Comparison of ENCODE assay signal across 26 cellular contexts in genomic region chr11:9777525-9777924, GRCh38.
"Had no signal": no experiment of that assay in that cellular context is flagged by ENCODE, and none has a peak within 500 bp of the region (broad histone marks: within the 10 kb centered on the region; RNA-seq: fewer than 3 reads in every experiment).

No MANE protein-coding gene starts in this region.

- H3K4me1 ChIP-seq: pancreas had no signal

- FAIRE-seq: bronchial epithelial cell, endometrium, pancreas, TTC549 had no signal

- H3K4me3 ChIP-seq: pancreas, psoas muscle, right atrium auricular region, tibial artery had no signal

- H3K27ac ChIP-seq: foreskin keratinocyte, pancreas, psoas muscle, right atrium auricular region, tibial artery had no signal

- H3K27me3 ChIP-seq: foreskin keratinocyte, pancreas, right atrium auricular region, tibial artery had no signal

- DNase-seq: activated B cell treated with CpG ODN at 0.5 μM for 24 hours; activated CD4-positive, alpha-beta T cell treated with anti-CD3 and anti-CD28 coated beads for 36 hours; activated CD4-positive, alpha-beta T cell treated with anti-CD3 and anti-CD28 coated beads, Interleukin-2, amount 50 U/mL, for 4 hours; activated CD8-positive, alpha-beta memory T cell treated with anti-CD3 and anti-CD28 coated beads, Interleukin-2, amount 50 U/mL, for 48 hours; activated naive CD4-positive, alpha-beta T cell treated with Interleukin-2 at 50 U/mL for 16 hours; activated naive CD8-positive, alpha-beta T cell treated with anti-CD3 and anti-CD28 coated beads, Interleukin-2, amount 10 ng/mL, durations not matched to agents 7 days and 5 days; activated T-cell treated with anti-CD3 and anti-CD28 coated beads, Interleukin-2, amount 50 U/mL, for 4 hours; amniotic stem cell; cerebellar nuclear complex; foreskin keratinocyte; immature natural killer cell; left ventricle myocardium superior; mammary epithelial cell; nephron progenitor cell; pancreas; psoas muscle; stimulated activated CD4-positive, alpha-beta T cell treated with anti-CD3 and anti-CD28 coated beads, Interleukin-12 subunit alpha, Interleukin-12 subunit beta, amount 100 ng/mL, for 4 hours; stimulated activated CD4-positive, alpha-beta T cell treated with anti-CD3 and anti-CD28 coated beads, Interleukin-4, amount 100 ng/mL, for 4 hours; stimulated activated naive CD8-positive, alpha-beta T cell treated with anti-CD3 and anti-CD28 coated beads, Interleukin-15, amount 100 ng/mL, for 72 hours; T-cell; tibial artery had no signal

- H3K4me1 Mint-ChIP-seq: activated B cell treated with CpG ODN at 0.5 μM for 24 hours; activated CD4-positive, alpha-beta T cell treated with anti-CD3 and anti-CD28 coated beads for 36 hours; activated naive CD8-positive, alpha-beta T cell treated with anti-CD3 and anti-CD28 coated beads, Interleukin-2, amount 10 ng/mL, durations not matched to agents 7 days and 5 days; immature natural killer cell; T-cell had no signal

- ATAC-seq: activated CD4-positive, alpha-beta T cell treated with anti-CD3 and anti-CD28 coated beads for 36 hours; activated T-cell treated with anti-CD3 and anti-CD28 coated beads, Interleukin-2, amount 50 U/mL, for 4 hours; foreskin keratinocyte; left ventricle myocardium superior; pancreas; psoas muscle; stimulated activated naive CD8-positive, alpha-beta T cell treated with anti-CD3 and anti-CD28 coated beads, Interleukin-15, amount 100 ng/mL, for 72 hours; T-cell had no signal

- H3K27ac Mint-ChIP-seq: activated B cell treated with CpG ODN at 0.5 μM for 24 hours; activated CD4-positive, alpha-beta T cell treated with anti-CD3 and anti-CD28 coated beads for 36 hours; activated naive CD8-positive, alpha-beta T cell treated with anti-CD3 and anti-CD28 coated beads, Interleukin-2, amount 10 ng/mL, durations not matched to agents 7 days and 5 days; activated T-helper 2 cell treated with anti-CD3 and anti-CD28 coated beads, Interferon-gamma antibody, Interleukin-2, Interleukin-4, amounts not matched to agents 10 μg/mL and 5 μg/mL and 100 μg/mL, durations not matched to agents 14 hours and 24 hours and 36 hours; immature natural killer cell; nephron progenitor cell had no signal

- H3K9me3 Mint-ChIP-seq: activated B cell treated with CpG ODN at 0.5 μM for 24 hours; activated naive CD8-positive, alpha-beta T cell treated with anti-CD3 and anti-CD28 coated beads, Interleukin-2, amount 10 ng/mL, durations not matched to agents 7 days and 5 days; activated T-cell treated with anti-CD3 and anti-CD28 coated beads, Interleukin-2, amount 50 U/mL, for 4 hours; activated T-helper 2 cell treated with anti-CD3 and anti-CD28 coated beads, Interferon-gamma antibody, Interleukin-2, Interleukin-4, amounts not matched to agents 10 μg/mL and 5 μg/mL and 100 μg/mL, durations not matched to agents 14 hours and 24 hours and 36 hours; immature natural killer cell; nephron progenitor cell; stimulated activated naive CD8-positive, alpha-beta T cell treated with anti-CD3 and anti-CD28 coated beads, Interleukin-15, amount 100 ng/mL, for 72 hours; T-cell had no signal

- H3K9me3 ChIP-seq: pancreas, psoas muscle, right atrium auricular region, tibial artery had no signal

- H3K27me3 Mint-ChIP-seq: activated B cell treated with CpG ODN at 0.5 μM for 24 hours; activated CD4-positive, alpha-beta T cell treated with anti-CD3 and anti-CD28 coated beads for 36 hours; activated naive CD8-positive, alpha-beta T cell treated with anti-CD3 and anti-CD28 coated beads, Interleukin-2, amount 10 ng/mL, durations not matched to agents 7 days and 5 days; stimulated activated naive CD8-positive, alpha-beta T cell treated with anti-CD3 and anti-CD28 coated beads, Interleukin-15, amount 100 ng/mL, for 72 hours; T-cell had no signal

- H3K4me3 Mint-ChIP-seq: activated B cell treated with CpG ODN at 0.5 μM for 24 hours; activated CD4-positive, alpha-beta T cell treated with anti-CD3 and anti-CD28 coated beads for 36 hours; activated naive CD8-positive, alpha-beta T cell treated with anti-CD3 and anti-CD28 coated beads, Interleukin-2, amount 10 ng/mL, durations not matched to agents 7 days and 5 days; activated T-cell treated with anti-CD3 and anti-CD28 coated beads, Interleukin-2, amount 50 U/mL, for 4 hours; immature natural killer cell; nephron progenitor cell; stimulated activated naive CD8-positive, alpha-beta T cell treated with anti-CD3 and anti-CD28 coated beads, Interleukin-15, amount 100 ng/mL, for 72 hours; T-cell had no signal
